13 cellular contexts compared by ENCODE assay signal in genomic region chr5:171757853-171758535, GRCh38. TPM values are rescaled to one million over a fixed set of nuclear protein-coding genes. Genes with fewer than 3 reads are reported as not detected.
DNase-seq lines count a peak whose midpoint lies in the region; ATAC-seq, FAIRE-seq and TF ChIP-seq lines count a peak whose summit lies in the region.
"Had no signal": no experiment of that assay in that cellular context is flagged by ENCODE, and none has a peak within 500 bp of the region (broad histone marks: within the 10 kb centered on the region; RNA-seq: fewer than 3 reads in every experiment).

No MANE protein-coding gene starts in this region.

- no peaks in the 10 kb centered on the region for H3K36me3 Mint-ChIP-seq in astrocyte (ENCODE audit: low read depth, unreplicated experiment)

- POLR2A ChIA-PET in BJ (lab: Charles Lee): no interaction called here

- H3K9me3 Mint-ChIP-seq in astrocyte (ENCODE audit: unreplicated experiment): no peaks in the 10 kb centered on the region

- DNase-seq in BJ (ENCODE audit: low read depth) (peak; percentile 34), astrocyte (ENCODE audit: low read depth) (peak; percentile 95), iris pigment epithelial cell (ENCODE audit: low read depth) (peak; percentile 96), Karpas-422 (no peak), NCI-H446 treated with DMSO at 0.1 percent for 48 hours (lab: John Stamatoyannopoulos, UW) (no peak)
- no peak for DNase-seq in effector CD8-positive, alpha-beta T cell (lab: John Stamatoyannopoulos, UW)
- DNase-seq: left cardiac atrium, NCI-H69 had no signal

- CTCF ChIA-PET in BJ (lab: Yijun Ruan, JAX): interaction anchor here (0.7 kb wide), 1 partner anchor 15 kb away, joined by 3 read pairs; no protein-coding TSS in a partner anchor

- H4K20me1 ChIP-seq in astrocyte (ENCODE audit: insufficient read depth, low read length) (no peaks in the 10 kb centered on the region), Karpas-422 (ENCODE audit: insufficient read depth, low read depth, low read length) (no peaks in the 10 kb centered on the region)

- H3K27ac Mint-ChIP-seq in astrocyte (ENCODE audit: unreplicated experiment): no peak overlapping the region
- H3K27ac Mint-ChIP-seq: T-helper 2 cell treated with Interferon-gamma antibody and Interleukin-4, amounts not matched to agents 5 μg/mL and 100 μg/mL, for 36 hours had no signal

- FAIRE-seq in astrocyte (lab: Jason Lieb, UNC): peak; percentile 84

- H3K27me3 ChIP-seq in BJ (ENCODE audit: control insufficient read depth, insufficient read depth, low read length): no peaks in the 10 kb centered on the region; the same call in 1 of the 2 replicates
- no peaks in the 10 kb centered on the region for H3K27me3 ChIP-seq in astrocyte (ENCODE audit: insufficient read depth, low read length)
- no peaks in the 10 kb centered on the region for H3K27me3 ChIP-seq in Karpas-422 (ENCODE audit: low read length)

- H3K4me1 Mint-ChIP-seq in astrocyte (ENCODE audit: low read depth, unreplicated experiment): peaks cover 3% of the 10 kb centered on the region

- TF ChIP-seq CTCF in BJ (IDR thresholded peaks at IDR 0.05; ENCODE audit: insufficient read depth, low read depth, low read length) (no peak), astrocyte (IDR thresholded peaks at IDR 0.05; ENCODE audit: insufficient read depth, low read depth, low read length) (no peak)

- H3K9ac ChIP-seq in astrocyte (ENCODE audit: low read length) (no peak overlapping the region), Karpas-422 (ENCODE audit: low read length) (no peak overlapping the region)

- no peaks in the 10 kb centered on the region for H3K27me3 Mint-ChIP-seq in astrocyte (ENCODE audit: low read depth, unreplicated experiment)

- H3K79me2 ChIP-seq in astrocyte (ENCODE audit: insufficient read depth, low read length) (no peaks in the 10 kb centered on the region), Karpas-422 (ENCODE audit: low read length) (no peaks in the 10 kb centered on the region)

- H3K4me2 ChIP-seq in astrocyte (ENCODE audit: low read length) (peak overlapping the region; percentile 55), Karpas-422 (ENCODE audit: low read depth, low read length, poor library complexity, severe bottlenecking) (no peak overlapping the region)

- H2AFZ ChIP-seq in astrocyte (ENCODE audit: low read depth, low read length): no peak overlapping the region
- no peak overlapping the region for H2AFZ ChIP-seq in Karpas-422 (ENCODE audit: low read length)

- H3K4me3 ChIP-seq in BJ (ENCODE audit: low read depth, low read length): no peak overlapping the region
- H3K4me3 ChIP-seq in astrocyte (ENCODE audit: insufficient read depth, low read depth, low read length): no peak overlapping the region
- no peak overlapping the region for H3K4me3 ChIP-seq in Karpas-422 (ENCODE audit: low read length)

- ATAC-seq in HG02870 (IDR thresholded peaks at IDR 0.05; ENCODE audit: unreplicated experiment) (peak; percentile 63), HG02970 (IDR thresholded peaks at IDR 0.05; ENCODE audit: low FRiP score, unreplicated experiment) (no peak)
- ATAC-seq: left cardiac atrium had no signal

- H3K36me3 ChIP-seq in BJ (ENCODE audit: control insufficient read depth, insufficient read depth, low read length) (no peaks in the 10 kb centered on the region), astrocyte (ENCODE audit: insufficient read depth, low read length) (no peaks in the 10 kb centered on the region), Karpas-422 (ENCODE audit: insufficient read depth, low read length) (no peaks in the 10 kb centered on the region)

- H3K27ac ChIP-seq in astrocyte (ENCODE audit: low read depth, low read length): peak overlapping the region; percentile 17
- no peak overlapping the region for H3K27ac ChIP-seq in Karpas-422 (ENCODE audit: low read length)

- no peaks in the 10 kb centered on the region for H3K9me2 ChIP-seq in Karpas-422 (replicated peaks; ENCODE audit: insufficient read depth, low read length)

- no peak overlapping the region for H3K4me3 Mint-ChIP-seq in astrocyte (ENCODE audit: unreplicated experiment)
- H3K4me3 Mint-ChIP-seq: T-helper 2 cell treated with Interferon-gamma antibody and Interleukin-4, amounts not matched to agents 5 μg/mL and 100 μg/mL, for 36 hours had no signal

- H3K9me3 ChIP-seq in astrocyte (ENCODE audit: insufficient read depth, low read depth, low read length) (peaks cover 3% of the 10 kb centered on the region), Karpas-422 (ENCODE audit: low read length) (no peaks in the 10 kb centered on the region)

- peaks cover 6% of the 10 kb centered on the region for H3K4me1 ChIP-seq in astrocyte (ENCODE audit: insufficient read depth, low read length)
- no peaks in the 10 kb centered on the region for H3K4me1 ChIP-seq in Karpas-422 (ENCODE audit: low read length)

RNA-seq across cellular contexts. Expression of gene SMIM23, which starts 27.6 kb away (rescaled TPM):
- polyA plus RNA-seq in BJ (2011; rRNA removed): not detected in 2 replicates
- polyA minus RNA-seq in BJ (2011; rRNA and poly(A)+ RNA removed): not detected in 2 replicates
- not detected in 2 replicates for total RNA-seq in astrocyte
- total RNA-seq in Karpas-422 (2014; rRNA removed; shearing (Covaris generic); ENCODE audit: low replicate concordance): not detected in 2 replicates
- total RNA-seq: left cardiac atrium, osteocyte, urinary bladder had no signal
- polyA plus RNA-seq: urinary bladder had no signal

Comparison
In these comparisons a context has a peak if more than half of its experiments do, and no peak if none do; other contexts are left out.
1. DNase-seq: peak in BJ (single experiment), astrocyte (single experiment) and iris pigment epithelial cell (single experiment); none in Karpas-422 (single experiment), effector CD8-positive, alpha-beta T cell (single experiment) and NCI-H446 treated with DMSO at 0.1 percent for 48 hours (single experiment).